11 cellular contexts compared by ENCODE assay signal in the genomic region with DNA sequence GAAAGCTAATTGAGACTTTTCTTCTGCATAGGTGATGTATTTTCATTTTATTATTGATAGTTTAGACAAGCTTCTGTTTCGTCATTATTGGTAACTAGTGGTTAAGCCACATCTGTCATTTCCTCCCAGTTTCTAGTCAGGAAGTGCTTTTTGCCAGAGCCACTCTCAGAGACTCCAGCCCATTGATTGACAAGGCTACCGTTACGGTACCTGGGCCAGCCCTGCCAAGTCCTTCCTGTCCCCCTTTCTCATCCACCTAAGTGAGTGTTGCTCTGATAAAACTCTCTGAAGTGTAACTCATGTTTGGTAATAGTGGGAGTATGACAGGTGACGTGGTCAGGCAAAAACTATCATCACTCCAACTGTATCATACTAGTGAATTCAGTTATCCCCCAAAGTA. TPM values are rescaled to one million over a fixed set of nuclear protein-coding genes. Genes with fewer than 3 reads are reported as not detected.
A peak's percentile ranks its signal among the peaks of the same experiment; 100 is the strongest.
DNase-seq lines count a peak whose midpoint lies in the region; ATAC-seq and TF ChIP-seq lines count a peak whose summit lies in the region.
"Had no signal": no experiment of that assay in that cellular context is flagged by ENCODE, and none has a peak within 500 bp of the region (broad histone marks: within the 10 kb centered on the region; RNA-seq: fewer than 3 reads in every experiment).

No MANE protein-coding gene starts in this region.

- no peaks in the 10 kb centered on the region for H3K27me3 ChIP-seq in ovary
- H3K27me3 ChIP-seq in SK-N-SH (ENCODE audit: insufficient read depth) = no peaks in the 10 kb centered on the region; the same call in 1 of the 2 replicates

- no peak overlapping the region for H3K4me2 ChIP-seq in SK-N-SH

- H3K36me3 ChIP-seq in ovary = no peaks in the 10 kb centered on the region
- no peaks in the 10 kb centered on the region for H3K36me3 ChIP-seq in SK-N-SH (replicated peaks in 1 of 2; ENCODE audit: control insufficient read depth in 1 of 2, insufficient read depth in 2 of 2, low read length in 1 of 2)

- TF ChIP-seq EP300 in ovary (IDR thresholded peaks at IDR 0.05) (no peak), SK-N-SH (IDR thresholded peaks at IDR 0.05; ENCODE audit: borderline replicate concordance in 1 of 2, low read depth in 1 of 2, low read length in 1 of 2) (no peak)

- peaks cover 15% of the 10 kb centered on the region for H3K4me1 Mint-ChIP-seq in activated T-cell treated with anti-CD3 and anti-CD28 coated beads, Interleukin-2, amount 50 U/mL, for 24 hours (ENCODE audit: low read depth)

- no peak for TF ChIP-seq POLR2A in ovary (IDR thresholded peaks at IDR 0.05)

- H4K20me1 ChIP-seq in SK-N-SH (ENCODE audit: insufficient read depth) = no peaks in the 10 kb centered on the region

- no peak overlapping the region for H3K9ac ChIP-seq in SK-N-SH

- no peak for TF ChIP-seq RAD21 in SK-N-SH (IDR thresholded peaks at IDR 0.05; ENCODE audit: low read length)

- H3K79me2 ChIP-seq in SK-N-SH (ENCODE audit: insufficient read depth) = no peaks in the 10 kb centered on the region

- intact Hi-C loops in ovary (cut with DNase I) = no loop called here

- no peak overlapping the region for H3K4me3 ChIP-seq in GM12864 (ENCODE audit: low read depth, low read length)
- no peak overlapping the region for H3K4me3 ChIP-seq in ovary
- H3K4me3 ChIP-seq in SK-N-SH (ENCODE audit: low read depth in 2 of 2, low read length in 1 of 2) = no peak overlapping the region

- CTCF ChIA-PET in SK-N-SH (lab: Yijun Ruan, JAX) = no interaction called here

- H3K4me3 Mint-ChIP-seq in activated T-cell treated with anti-CD3 and anti-CD28 coated beads, Interleukin-2, amount 50 U/mL, for 24 hours = no peak overlapping the region

- ATAC-seq in GM19324 (IDR thresholded peaks at IDR 0.05; ENCODE audit: low FRiP score, unreplicated experiment) (peak; percentile 68), HG03097 (IDR thresholded peaks at IDR 0.05; ENCODE audit: low FRiP score, unreplicated experiment) (peak; percentile 91)

- H3K27ac Mint-ChIP-seq in activated T-cell treated with anti-CD3 and anti-CD28 coated beads, Interleukin-2, amount 50 U/mL, for 24 hours = peak overlapping the region; percentile 44

- peak; percentile 29 for DNase-seq in GM12864 (ENCODE audit: low read depth)
- peak; percentile 34 for DNase-seq in activated T-cell treated with anti-CD3 and anti-CD28 coated beads, Interleukin-2, amount 50 U/mL, for 24 hours
- no peak for DNase-seq in COLO668 (lab: John Stamatoyannopoulos, UW; ENCODE audit: unreplicated experiment)
- no peak for DNase-seq in NCI-H146 (lab: John Stamatoyannopoulos, UW)
- DNase-seq in ovary = no peak
- no peak for DNase-seq in SK-N-SH
- DNase-seq: activated CD8-positive, alpha-beta memory T cell treated with anti-CD3 and anti-CD28 coated beads, Interleukin-2, amount 50 U/mL, for 48 hours; substantia nigra had no signal

- H3K27me3 Mint-ChIP-seq in activated T-cell treated with anti-CD3 and anti-CD28 coated beads, Interleukin-2, amount 50 U/mL, for 24 hours = no peaks in the 10 kb centered on the region

- WGBS in ovary, 3 donors = 54 to 60% (median 59%) methylated on average over 4 of the region's 4 CpGs
- WGBS in SK-N-SH (ENCODE audit: low lambda C conversion rate) = 63% methylated on average over 4 of the region's 4 CpGs

- no peaks in the 10 kb centered on the region for H3K36me3 Mint-ChIP-seq in activated T-cell treated with anti-CD3 and anti-CD28 coated beads, Interleukin-2, amount 50 U/mL, for 24 hours (ENCODE audit: low read depth)

- no peak overlapping the region for H3K27ac ChIP-seq in ovary
- no peak overlapping the region for H3K27ac ChIP-seq in SK-N-SH (ENCODE audit: low read depth in 2 of 2, low read length in 1 of 2)

- H3K9me3 Mint-ChIP-seq in activated T-cell treated with anti-CD3 and anti-CD28 coated beads, Interleukin-2, amount 50 U/mL, for 24 hours = no peaks in the 10 kb centered on the region

- H2AFZ ChIP-seq in SK-N-SH (ENCODE audit: low read depth) = no peak overlapping the region

- H3K4me1 ChIP-seq in ovary (ENCODE audit: insufficient read depth) (no peaks in the 10 kb centered on the region), SK-N-SH (ENCODE audit: control insufficient read depth in 1 of 2, insufficient read depth in 2 of 2, low read depth in 1 of 2, low read length in 1 of 2) (no peaks in the 10 kb centered on the region)

- no peak for TF ChIP-seq CTCF in GM12864 (IDR thresholded peaks at IDR 0.05; ENCODE audit: low read depth, low read length, missing control alignments)
- TF ChIP-seq CTCF in ovary (IDR thresholded peaks at IDR 0.05) = no peak
- no peak for TF ChIP-seq CTCF in SK-N-SH (IDR thresholded peaks at IDR 0.05)

- POLR2A ChIA-PET in SK-N-SH (lab: Yijun Ruan, JAX) = no interaction called here

- no peaks in the 10 kb centered on the region for H3K9me2 ChIP-seq in SK-N-SH

- H3K9me3 ChIP-seq in ovary (no peaks in the 10 kb centered on the region), SK-N-SH (no peaks in the 10 kb centered on the region)

- no peaks in the 10 kb centered on the region for H3F3A ChIP-seq in SK-N-SH (replicated peaks; ENCODE audit: insufficient read depth)

TF ChIP-seq in SK-N-SH, 30 proteins besides CTCF, POLR2A, EP300 and RAD21:
- TF ChIP-seq CHD2 (IDR thresholded peaks at IDR 0.05; ENCODE audit: low read length, partially characterized antibody) = no peak
- TF ChIP-seq GATA2 (CRISPR knock-in tag; IDR thresholded peaks at IDR 0.05) = no peak
- TF ChIP-seq, protein P1, sequence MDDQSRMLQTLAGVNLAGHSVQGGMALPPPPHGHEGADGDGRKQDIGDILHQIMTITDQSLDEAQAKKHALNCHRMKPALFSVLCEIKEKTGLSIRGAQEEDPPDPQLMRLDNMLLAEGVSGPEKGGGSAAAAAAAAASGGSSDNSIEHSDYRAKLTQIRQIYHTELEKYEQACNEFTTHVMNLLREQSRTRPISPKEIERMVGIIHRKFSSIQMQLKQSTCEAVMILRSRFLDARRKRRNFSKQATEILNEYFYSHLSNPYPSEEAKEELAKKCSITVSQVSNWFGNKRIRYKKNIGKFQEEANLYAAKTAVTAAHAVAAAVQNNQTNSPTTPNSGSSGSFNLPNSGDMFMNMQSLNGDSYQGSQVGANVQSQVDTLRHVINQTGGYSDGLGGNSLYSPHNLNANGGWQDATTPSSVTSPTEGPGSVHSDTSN (IDR thresholded peaks at IDR 0.05) = no peak
- TF ChIP-seq RCOR1 (IDR thresholded peaks at IDR 0.05; ENCODE audit: low read length) = no peak
- TF ChIP-seq TEAD4 (IDR thresholded peaks at IDR 0.05; ENCODE audit: borderline replicate concordance, insufficient read depth) = no peak
- TF ChIP-seq, protein P2, sequence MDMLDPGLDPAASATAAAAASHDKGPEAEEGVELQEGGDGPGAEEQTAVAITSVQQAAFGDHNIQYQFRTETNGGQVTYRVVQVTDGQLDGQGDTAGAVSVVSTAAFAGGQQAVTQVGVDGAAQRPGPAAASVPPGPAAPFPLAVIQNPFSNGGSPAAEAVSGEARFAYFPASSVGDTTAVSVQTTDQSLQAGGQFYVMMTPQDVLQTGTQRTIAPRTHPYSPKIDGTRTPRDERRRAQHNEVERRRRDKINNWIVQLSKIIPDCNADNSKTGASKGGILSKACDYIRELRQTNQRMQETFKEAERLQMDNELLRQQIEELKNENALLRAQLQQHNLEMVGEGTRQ (IDR thresholded peaks at IDR 0.05; ENCODE audit: borderline replicate concordance, low read depth, low read length) = no peak
- TF ChIP-seq FOXJ3 (CRISPR knock-in tag; IDR thresholded peaks at IDR 0.05) = no peak
- no peak for TF ChIP-seq EZH2phosphoT487 (IDR thresholded peaks at IDR 0.05; ENCODE audit: borderline replicate concordance, low read depth)
- TF ChIP-seq, protein P3, sequence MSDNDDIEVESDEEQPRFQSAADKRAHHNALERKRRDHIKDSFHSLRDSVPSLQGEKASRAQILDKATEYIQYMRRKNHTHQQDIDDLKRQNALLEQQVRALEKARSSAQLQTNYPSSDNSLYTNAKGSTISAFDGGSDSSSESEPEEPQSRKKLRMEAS (IDR thresholded peaks at IDR 0.05; ENCODE audit: low read depth) = no peak
- TF ChIP-seq TCF12 (IDR thresholded peaks at IDR 0.05) = no peak

RNA-seq across cellular contexts. Expression of a gene that starts 29.6 kb away (rescaled TPM):
- total RNA-seq in ovary = 10 to 100 TPM in 6 of 7 donors, 1 to 10 TPM in 1; 7.2 to 13.8 (median 10.5) TPM
- polyA plus RNA-seq in ovary (1 to 10 TPM; 4.1 to 6.8 TPM), SK-N-SH (2012; rRNA removed) (1.5 and 2.2 TPM in 2 replicates)
- 2.5 and 2.9 TPM in 2 replicates for polyA plus RNA-seq in SK-N-SH (2012; cell fraction: cytosol; rRNA removed)
- 1.9 and 4.9 TPM in 2 replicates for polyA plus RNA-seq in SK-N-SH (2012; cell fraction: nucleus; rRNA removed)

RNA-seq across cellular contexts. Expression of a gene that starts 54.1 kb away (rescaled TPM):
- total RNA-seq in ovary = 10 to 100 TPM in 4 of 7 donors, 1 to 10 TPM in 3; 8.1 to 17.2 (median 10.2) TPM
- polyA plus RNA-seq in ovary (1 to 10 TPM; 2.8 to 8.0 TPM), SK-N-SH (2012; rRNA removed) (1.9 and 2.7 TPM in 2 replicates)
- 1.8 and 2.3 TPM in 2 replicates for polyA plus RNA-seq in SK-N-SH (2012; cell fraction: cytosol; rRNA removed)
- polyA plus RNA-seq in SK-N-SH (2012; cell fraction: nucleus; rRNA removed) = 0.80 and 1.8 TPM in 2 replicates
- polyA plus RNA-seq: neural cell had no signal

Comparison
In these comparisons a context has a peak if more than half of its experiments do, and no peak if none do; other contexts are left out.
1. DNase-seq: peak in GM12864 (single experiment) and activated T-cell treated with anti-CD3 and anti-CD28 coated beads, Interleukin-2, amount 50 U/mL, for 24 hours (single experiment); none in COLO668 (single experiment), NCI-H146 (single experiment), ovary (0 of 5) and SK-N-SH (single experiment).